In genomic region chr11:1747753-1748466, GRCh38 we compare ENCODE assay signal across 12 cellular contexts. TPM values are rescaled to one million over a fixed set of nuclear protein-coding genes. Genes with fewer than 3 reads are reported as not detected.
A peak's percentile ranks its signal among the peaks of the same experiment; 100 is the strongest.
DNase-seq lines count a peak whose midpoint lies in the region; ATAC-seq and TF ChIP-seq lines count a peak whose summit lies in the region.
"Had no signal": no experiment of that assay in that cellular context is flagged by ENCODE, and none has a peak within 500 bp of the region (broad histone marks: within the 10 kb centered on the region; RNA-seq: fewer than 3 reads in every experiment).

No MANE protein-coding gene starts in this region.

- no TSS peak for BruUV-seq in Calu3 (replicated peaks; lab: Mats Ljungman, UMichigan)

- CTCF ChIA-PET in Calu3 (lab: Charles Lee), result no interaction called here

- no peak for DNase-seq in Calu3
- DNase-seq in left ventricle myocardium superior, result peak; percentile 69
- no peak for DNase-seq in retinal pigment epithelial cell (ENCODE audit: low read depth)
- DNase-seq in NOMO-1 (lab: John Stamatoyannopoulos, UW; ENCODE audit: unreplicated experiment in 2 of 2), result no peak
- no peak for DNase-seq in SKM-1 (lab: John Stamatoyannopoulos, UW; ENCODE audit: unreplicated experiment)
- no peak for DNase-seq in NCI-H345 (lab: John Stamatoyannopoulos, UW)
- DNase-seq: activated T-cell treated with anti-CD3 and anti-CD28 coated beads, Interleukin-2, amount 50 U/mL, for 72 hours; NCI-H1694 had no signal

- H3K4me3 Mint-ChIP-seq in Calu3 (ENCODE audit: low read depth, unreplicated experiment), result no peak overlapping the region
- H3K4me3 Mint-ChIP-seq: activated T-cell treated with anti-CD3 and anti-CD28 coated beads, Interleukin-2, amount 50 U/mL, for 72 hours had no signal

- intact Hi-C loops in Calu3 (cut with micrococcal nuclease; ENCODE audit: unreplicated experiment), result no loop called here
- intact Hi-C loops in left ventricle myocardium superior (cut with micrococcal nuclease), result no loop called here

- peak overlapping the region; percentile 59 for H3K27ac ChIP-seq in angular gyrus (ENCODE audit: low read depth, low read length)

- peak overlapping the region; percentile 43 for H3K27ac Mint-ChIP-seq in Calu3 (ENCODE audit: unreplicated experiment)
- H3K27ac Mint-ChIP-seq: activated T-cell treated with anti-CD3 and anti-CD28 coated beads, Interleukin-2, amount 50 U/mL, for 72 hours had no signal

- H3K36me3 Mint-ChIP-seq in Calu3 (ENCODE audit: insufficient read depth, unreplicated experiment), result peaks cover 42% of the 10 kb centered on the region

- no peaks in the 10 kb centered on the region for H3K9me3 Mint-ChIP-seq in Calu3 (ENCODE audit: low read depth, unreplicated experiment)

- ATAC-seq in left ventricle myocardium superior, result peak; percentile 7
- ATAC-seq in GM21619 (IDR thresholded peaks at IDR 0.05; ENCODE audit: unreplicated experiment), result no peak
- ATAC-seq: activated T-cell treated with anti-CD3 and anti-CD28 coated beads, Interleukin-2, amount 50 U/mL, for 72 hours had no signal

- H3K4me1 Mint-ChIP-seq in Calu3 (ENCODE audit: low read depth, unreplicated experiment), result no peaks in the 10 kb centered on the region

- H3K27me3 Mint-ChIP-seq in Calu3 (ENCODE audit: unreplicated experiment), result no peaks in the 10 kb centered on the region

- no peak for TF ChIP-seq CTCF in Calu3 (IDR thresholded peaks at IDR 0.05; ENCODE audit: unreplicated experiment)
- peak; percentile 17 for TF ChIP-seq CTCF in retinal pigment epithelial cell (conservative IDR thresholded peaks at IDR 0.05; ENCODE audit: low read depth, low read length)

- peak overlapping the region; percentile 62 for H3K4me3 ChIP-seq in retinal pigment epithelial cell (ENCODE audit: low read length)

RNA-seq across cellular contexts. Expression of gene IFITM10, which starts 2.5 kb away (rescaled TPM):
- 3.3 and 8.1 TPM in 2 replicates for total RNA-seq in Calu3 (2022)
- total RNA-seq in left ventricle myocardium superior, result 0.77 TPM

RNA-seq across cellular contexts. Expression of gene CTSD, which starts 15.8 kb away (rescaled TPM):
- total RNA-seq in Calu3 (2022) (531 and 685 TPM in 2 replicates), left ventricle myocardium superior (1,004 TPM)

RNA-seq across cellular contexts. Expression of gene KRTAP5-6, which starts 50.9 kb away (rescaled TPM):
- not detected in 2 replicates for total RNA-seq in Calu3 (2022)
- total RNA-seq in left ventricle myocardium superior, result not detected
- total RNA-seq: activated T-cell treated with anti-CD3 and anti-CD28 coated beads, Interleukin-2, amount 50 U/mL, for 72 hours; Daoy; omental fat pad had no signal
